6 cellular contexts compared by ENCODE assay signal in genomic region chr7:44346063-44346462, GRCh38. TPM values are rescaled to one million over a fixed set of nuclear protein-coding genes. Genes with fewer than 3 reads are reported as not detected.
"Had no signal": no experiment of that assay in that cellular context is flagged by ENCODE, and none has a peak within 500 bp of the region (broad histone marks: within the 10 kb centered on the region; RNA-seq: fewer than 3 reads in every experiment).

No MANE protein-coding gene starts in this region.

- H3K4me1 Mint-ChIP-seq: IgD-negative memory B cell had no signal

- H3K9ac ChIP-seq: KMS-11 had no signal

- DNase-seq: KBM-7, KG1 had no signal

- H3K4me3 Mint-ChIP-seq: IgD-negative memory B cell had no signal

- H3K4me2 ChIP-seq: KMS-11 had no signal

- FAIRE-seq: HTR-8/SVneo had no signal

- H3K27ac ChIP-seq: HL-60, KMS-11 had no signal

- H3K36me3 Mint-ChIP-seq: IgD-negative memory B cell had no signal

- H3K27ac Mint-ChIP-seq: IgD-negative memory B cell had no signal

RNA-seq across cellular contexts. Expression of gene CAMK2B, which starts 20.7 kb away (rescaled TPM):
- polyA plus RNA-seq: IgD-negative memory B cell had no signal
